In genomic region chr5:16431482-16431881, GRCh38 we compare ENCODE assay signal across 15 cellular contexts.
"Had no signal": no experiment of that assay in that cellular context is flagged by ENCODE, and none has a peak within 500 bp of the region (broad histone marks: within the 10 kb centered on the region; RNA-seq: fewer than 3 reads in every experiment).

No MANE protein-coding gene starts in this region.

- H3K27me3 ChIP-seq: hepatocyte, thyroid gland had no signal

- DNase-seq: activated CD4-positive, alpha-beta T cell treated with anti-CD3 and anti-CD28 coated beads, Interleukin-2, amount 10 ng/mL, durations not matched to agents 24 days and 14 days; activated CD4-positive, CD25-positive, alpha-beta regulatory T cell; activated CD8-positive, alpha-beta memory T cell treated with anti-CD3 and anti-CD28 coated beads, Interleukin-2, amount 50 U/mL, for 48 hours; activated gamma-delta T cell; activated T-cell treated with anti-CD3 and anti-CD28 coated beads, Interleukin-2, amount 50 U/mL, for 72 hours; amniotic stem cell; left ventricle myocardium inferior; naive thymus-derived CD4-positive, alpha-beta T cell; thyroid gland had no signal

- H3K27me3 Mint-ChIP-seq: stimulated activated memory B cell treated with anti-CD40 and anti-IgM and Interleukin-4, amounts not matched to agents 10 μg/mL and 1 μg/mL and 100 μg/mL, for 72 hours had no signal

- H3K36me3 ChIP-seq: left ventricle myocardium inferior, neutrophil, thyroid gland had no signal

- FAIRE-seq: colon, TTC549 had no signal

- H3K27ac ChIP-seq: hepatocyte, left ventricle myocardium inferior, neutrophil, thyroid gland had no signal

- H3K4me3 ChIP-seq: hepatocyte, left ventricle myocardium inferior, thyroid gland had no signal

- H3K4me3 Mint-ChIP-seq: activated CD4-positive, alpha-beta T cell treated with anti-CD3 and anti-CD28 coated beads, Interleukin-2, amount 10 ng/mL, durations not matched to agents 24 days and 14 days; activated naive CD8-positive, alpha-beta T cell; activated T-cell treated with anti-CD3 and anti-CD28 coated beads, Interleukin-2, amount 50 U/mL, for 72 hours; naive thymus-derived CD4-positive, alpha-beta T cell; stimulated activated memory B cell treated with anti-CD40 and anti-IgM and Interleukin-4, amounts not matched to agents 10 μg/mL and 1 μg/mL and 100 μg/mL, for 72 hours had no signal

- H3K27ac Mint-ChIP-seq: activated CD4-positive, alpha-beta T cell treated with anti-CD3 and anti-CD28 coated beads, Interleukin-2, amount 10 ng/mL, durations not matched to agents 24 days and 14 days; activated naive CD8-positive, alpha-beta T cell; activated T-cell treated with anti-CD3 and anti-CD28 coated beads, Interleukin-2, amount 50 U/mL, for 72 hours; naive thymus-derived CD4-positive, alpha-beta T cell; stimulated activated memory B cell treated with anti-CD40 and anti-IgM and Interleukin-4, amounts not matched to agents 10 μg/mL and 1 μg/mL and 100 μg/mL, for 72 hours had no signal

- H3K36me3 Mint-ChIP-seq: activated naive CD8-positive, alpha-beta T cell; naive thymus-derived CD4-positive, alpha-beta T cell; stimulated activated memory B cell treated with anti-CD40 and anti-IgM and Interleukin-4, amounts not matched to agents 10 μg/mL and 1 μg/mL and 100 μg/mL, for 72 hours had no signal

- H3K4me1 Mint-ChIP-seq: activated CD4-positive, alpha-beta T cell treated with anti-CD3 and anti-CD28 coated beads, Interleukin-2, amount 10 ng/mL, durations not matched to agents 24 days and 14 days; naive thymus-derived CD4-positive, alpha-beta T cell; stimulated activated memory B cell treated with anti-CD40 and anti-IgM and Interleukin-4, amounts not matched to agents 10 μg/mL and 1 μg/mL and 100 μg/mL, for 72 hours had no signal

- H3K9me3 ChIP-seq: left ventricle myocardium inferior, neutrophil, thyroid gland had no signal

- H3K9me3 Mint-ChIP-seq: activated T-cell treated with anti-CD3 and anti-CD28 coated beads, Interleukin-2, amount 50 U/mL, for 72 hours; naive thymus-derived CD4-positive, alpha-beta T cell; stimulated activated memory B cell treated with anti-CD40 and anti-IgM and Interleukin-4, amounts not matched to agents 10 μg/mL and 1 μg/mL and 100 μg/mL, for 72 hours had no signal

- H3K4me1 ChIP-seq: thyroid gland had no signal
